In genomic region chr11:15864021-15864805, GRCh38 we compare ENCODE assay signal across 22 cellular contexts.
DNase-seq lines count a peak whose midpoint lies in the region; ATAC-seq and TF ChIP-seq lines count a peak whose summit lies in the region.
"Had no signal": no experiment of that assay in that cellular context is flagged by ENCODE, and none has a peak within 500 bp of the region (broad histone marks: within the 10 kb centered on the region; RNA-seq: fewer than 3 reads in every experiment).

No MANE protein-coding gene starts in this region.

- H3K36me3 ChIP-seq in mammary epithelial cell (ENCODE audit: insufficient read depth, low read length) (no peaks in the 10 kb centered on the region), smooth muscle cell (ENCODE audit: low read depth) (no peaks in the 10 kb centered on the region)
- H3K36me3 ChIP-seq: MG63 had no signal

- no peak overlapping the region for H3K9ac ChIP-seq in mammary epithelial cell (ENCODE audit: insufficient read depth, low read length)
- no peak overlapping the region for H3K9ac ChIP-seq in smooth muscle cell (ENCODE audit: low read depth)

- no peak overlapping the region for H3K4me2 ChIP-seq in mammary epithelial cell (ENCODE audit: insufficient read depth, low read depth, low read length)
- peak overlapping the region; percentile 5 for H3K4me2 ChIP-seq in smooth muscle cell

- intact Hi-C loops in mammary epithelial cell (cut with micrococcal nuclease), result no loop called here

- in situ Hi-C loops in mammary epithelial cell (cut with MboI; ENCODE audit: low sequenced_read_pairs in 2 of 2), result no loop called here

- no peak overlapping the region for H2AFZ ChIP-seq in mammary epithelial cell (ENCODE audit: low read depth, low read length)
- no peak overlapping the region for H2AFZ ChIP-seq in smooth muscle cell (ENCODE audit: low read depth)

- TF ChIP-seq CTCF in RWPE1 (conservative IDR thresholded peaks at IDR 0.05; ENCODE audit: low read depth) (no peak), mammary epithelial cell (conservative IDR thresholded peaks at IDR 0.05 in 1 of 2, IDR thresholded peaks at IDR 0.05 in 1 of 2; ENCODE audit: extremely low read depth in 1 of 2, insufficient read depth in 1 of 2, low read depth in 1 of 2, low read length in 2 of 2) (no peak), foreskin keratinocyte (conservative IDR thresholded peaks at IDR 0.05) (no peak), smooth muscle cell (IDR thresholded peaks at IDR 0.05; ENCODE audit: borderline replicate concordance, insufficient read depth, poor library complexity, severe bottlenecking) (no peak)

- ATAC-seq in foreskin keratinocyte (no peak), GM19023 (IDR thresholded peaks at IDR 0.05; ENCODE audit: unreplicated experiment) (no peak), GM21447 (IDR thresholded peaks at IDR 0.05; ENCODE audit: unreplicated experiment) (no peak)

- no TSS peak for BruUV-seq in mammary epithelial cell (replicated peaks; lab: Mats Ljungman, UMichigan)

- dilution Hi-C loops in mammary epithelial cell (cut with HindIII; ENCODE audit: low sequenced_read_pairs), result no loop called here

- H3K9me3 ChIP-seq in mammary epithelial cell (replicated peaks; ENCODE audit: insufficient read depth, low read length), result no peaks in the 10 kb centered on the region
- H3K9me3 ChIP-seq in smooth muscle cell (replicated peaks; ENCODE audit: low read depth), result no peaks in the 10 kb centered on the region
- H3K9me3 ChIP-seq: MG63 had no signal

- H3K4me3 ChIP-seq in mammary epithelial cell (replicated peaks in 1 of 3; ENCODE audit: insufficient read depth in 1 of 3, low read depth in 2 of 3, low read length in 3 of 3) (no peak overlapping the region), smooth muscle cell (no peak overlapping the region)
- H3K4me3 ChIP-seq: MG63 had no signal

- 89% methylated on average over 5 of the region's 5 CpGs for WGBS in mammary epithelial cell (ENCODE audit: low coverage, missing lambda C conversion rate)
- 43% methylated on average over 5 of the region's 5 CpGs for WGBS in smooth muscle cell (ENCODE audit: low lambda C conversion rate)

- H3K27ac ChIP-seq in RWPE1 (peak overlapping the region; percentile 78; the same call in 1 of the 2 replicates), mammary epithelial cell (ENCODE audit: insufficient read depth, low read depth, low read length) (peak overlapping the region; percentile 38), foreskin keratinocyte (peak overlapping the region; percentile 69), smooth muscle cell (ENCODE audit: low read depth) (no peak overlapping the region)

- no peaks in the 10 kb centered on the region for H3K27me3 ChIP-seq in mammary epithelial cell (ENCODE audit: insufficient read depth, low read length)
- no peaks in the 10 kb centered on the region for H3K27me3 ChIP-seq in foreskin keratinocyte
- H3K27me3 ChIP-seq in smooth muscle cell (ENCODE audit: low read depth), result no peaks in the 10 kb centered on the region
- H3K27me3 ChIP-seq: MG63 had no signal

- CTCF ChIA-PET in RWPE1 (lab: Yijun Ruan, JAX), result interaction anchor here (0.5 to 0.7 kb wide), 4 partner anchors 214 to 750 kb away, joined by 3 read pairs; no protein-coding TSS in a partner anchor
- CTCF ChIA-PET in mammary epithelial cell (lab: Charles Lee; ENCODE audit: low non-redundant PET), result no interaction called here

- POLR2A ChIA-PET in RWPE1 (lab: Yijun Ruan, JAX; ENCODE audit: low non-redundant PET), result no interaction called here

- no peak for DNase-seq in RWPE1 (ENCODE audit: low spot score)
- DNase-seq in mammary epithelial cell, result no peak
- DNase-seq in foreskin keratinocyte, result no peak
- DNase-seq in smooth muscle cell (lab: John Stamatoyannopoulos, UW; ENCODE audit: unreplicated experiment), result no peak
- no peak for DNase-seq in GOT3 (lab: John Stamatoyannopoulos, UW)
- DNase-seq: CD8-positive, alpha-beta memory T cell; DMS 273 treated with DMSO at 0.1 percent for 48 hours; DMS79; EL; GDM1; H7; KBM-7; MG63; NCI-H1105 treated with DMSO at 0.1 percent for 48 hours; NCI-H146; NCI-H2029; NCI-H446 treated with DMSO at 0.1 percent for 48 hours; NCI-H526 treated with DMSO at 0.1 percent for 48 hours; RPMI8226; SHP77 treated with DMSO at 0.1 percent for 48 hours had no signal

- H4K20me1 ChIP-seq in mammary epithelial cell (ENCODE audit: insufficient read depth, low read length) (no peaks in the 10 kb centered on the region), smooth muscle cell (ENCODE audit: low read depth) (no peaks in the 10 kb centered on the region)

- H3K4me1 ChIP-seq in mammary epithelial cell (ENCODE audit: insufficient read depth, low read length) (peaks cover 12% of the 10 kb centered on the region), foreskin keratinocyte (peaks cover 22% of the 10 kb centered on the region), smooth muscle cell (ENCODE audit: low read depth) (peaks cover 5% of the 10 kb centered on the region)

- no peaks in the 10 kb centered on the region for H3K79me2 ChIP-seq in mammary epithelial cell (ENCODE audit: insufficient read depth, low read length)
- H3K79me2 ChIP-seq in smooth muscle cell (ENCODE audit: low read depth), result no peaks in the 10 kb centered on the region

- no peaks in the 10 kb centered on the region for H3F3A ChIP-seq in smooth muscle cell (ENCODE audit: low read depth)
